17 cellular contexts compared by ENCODE assay signal in genomic region chr2:182393361-182393760, GRCh38. TPM values are rescaled to one million over a fixed set of nuclear protein-coding genes. Genes with fewer than 3 reads are reported as not detected.
DNase-seq lines count a peak whose midpoint lies in the region; ATAC-seq and TF ChIP-seq lines count a peak whose summit lies in the region.
"Had no signal": no experiment of that assay in that cellular context is flagged by ENCODE, and none has a peak within 500 bp of the region (broad histone marks: within the 10 kb centered on the region; RNA-seq: fewer than 3 reads in every experiment).

No MANE protein-coding gene starts in this region.

- H3K27me3 ChIP-seq in GM23248 (replicated peaks; ENCODE audit: insufficient read depth) = no peaks in the 10 kb centered on the region
- H3K27me3 ChIP-seq: BLaER1 had no signal

- peaks cover 12% of the 10 kb centered on the region for H3K36me3 Mint-ChIP-seq in brain
- no peaks in the 10 kb centered on the region for H3K36me3 Mint-ChIP-seq in activated naive CD8-positive, alpha-beta T cell treated with anti-CD3 and anti-CD28 coated beads, Interleukin-2, amount 50 U/mL, for 24 hours (ENCODE audit: low read depth)
- H3K36me3 Mint-ChIP-seq: CD14-positive monocyte; CD4-positive, alpha-beta memory T cell had no signal

- peak overlapping the region in 3 of 5 experiments; percentile 34 to 74 (median 54) for H3K27ac Mint-ChIP-seq in brain
- H3K27ac Mint-ChIP-seq in activated naive CD8-positive, alpha-beta T cell treated with anti-CD3 and anti-CD28 coated beads, Interleukin-2, amount 50 U/mL, for 24 hours = no peak overlapping the region
- H3K27ac Mint-ChIP-seq: CD14-positive monocyte; CD4-positive, alpha-beta memory T cell; GM23338 had no signal

- H3K36me3 ChIP-seq in GM23248 (ENCODE audit: low read depth) = no peaks in the 10 kb centered on the region
- H3K36me3 ChIP-seq: BLaER1 had no signal

- in situ Hi-C loops in GM23248 (cut with MboI) = no loop called here

- H3K27ac ChIP-seq in GM23248 = no peak overlapping the region
- H3K27ac ChIP-seq: BLaER1 had no signal

- H3K9me3 ChIP-seq in GM23248 (ENCODE audit: low read depth) = no peaks in the 10 kb centered on the region
- H3K9me3 ChIP-seq: BLaER1 had no signal

- no peaks in the 10 kb centered on the region for H3K4me1 ChIP-seq in GM23248 (ENCODE audit: insufficient read depth)
- H3K4me1 ChIP-seq: BLaER1 had no signal

- H3K9me2 ChIP-seq in GM23248 (ENCODE audit: insufficient read depth) = no peaks in the 10 kb centered on the region

- no peak for ATAC-seq in activated naive CD8-positive, alpha-beta T cell treated with anti-CD3 and anti-CD28 coated beads, Interleukin-2, amount 50 U/mL, for 24 hours
- ATAC-seq: GM23338 had no signal

- DNase-seq in GM23248 (no peak), fibroblast of peridontal ligament (ENCODE audit: extremely low read depth) (peak; percentile 75), AG08395 (ENCODE audit: low spot score) (no peak), NCI-H1417 (lab: John Stamatoyannopoulos, UW) (no peak)
- DNase-seq in activated naive CD8-positive, alpha-beta T cell treated with anti-CD3 and anti-CD28 coated beads, Interleukin-2, amount 50 U/mL, for 24 hours = no peak
- DNase-seq: CD4-positive, alpha-beta memory T cell; DMS153; DMS79; GDM1; HCEC 1CT had no signal

- H3K9ac ChIP-seq in GM23248 = no peak overlapping the region
- H3K9ac ChIP-seq: BLaER1 had no signal

- H3K9me3 Mint-ChIP-seq in brain = peaks cover 6 to 12% (median 6%) of the 10 kb centered on the region in 5 experiments
- H3K9me3 Mint-ChIP-seq in activated naive CD8-positive, alpha-beta T cell treated with anti-CD3 and anti-CD28 coated beads, Interleukin-2, amount 50 U/mL, for 24 hours = no peaks in the 10 kb centered on the region
- H3K9me3 Mint-ChIP-seq: GM23338 had no signal

- no peak for TF ChIP-seq CTCF in brain (conservative IDR thresholded peaks at IDR 0.05)

- no peak overlapping the region for H3K4me3 Mint-ChIP-seq in brain
- H3K4me3 Mint-ChIP-seq in activated naive CD8-positive, alpha-beta T cell treated with anti-CD3 and anti-CD28 coated beads, Interleukin-2, amount 50 U/mL, for 24 hours = no peak overlapping the region
- H3K4me3 Mint-ChIP-seq: CD14-positive monocyte; CD4-positive, alpha-beta memory T cell; GM23338 had no signal

- no peaks in the 10 kb centered on the region for H3K79me2 ChIP-seq in GM23248 (ENCODE audit: insufficient read depth)

- H3K4me2 ChIP-seq in GM23248 (ENCODE audit: unreplicated experiment) = no peak overlapping the region
- H3K4me2 ChIP-seq: BLaER1, GM23338 had no signal

- H3K4me1 Mint-ChIP-seq in brain = no peaks in the 10 kb centered on the region
- no peaks in the 10 kb centered on the region for H3K4me1 Mint-ChIP-seq in activated naive CD8-positive, alpha-beta T cell treated with anti-CD3 and anti-CD28 coated beads, Interleukin-2, amount 50 U/mL, for 24 hours
- H3K4me1 Mint-ChIP-seq: CD14-positive monocyte; CD4-positive, alpha-beta memory T cell had no signal

- H4K20me1 ChIP-seq in GM23248 (ENCODE audit: insufficient read depth) = no peaks in the 10 kb centered on the region
- H4K20me1 ChIP-seq: BLaER1 had no signal

- peak overlapping the region; percentile 53 for H2AFZ ChIP-seq in GM23248
- H2AFZ ChIP-seq: GM23338 had no signal

- peaks cover 3% of the 10 kb centered on the region for H3K27me3 Mint-ChIP-seq in brain
- H3K27me3 Mint-ChIP-seq in activated naive CD8-positive, alpha-beta T cell treated with anti-CD3 and anti-CD28 coated beads, Interleukin-2, amount 50 U/mL, for 24 hours = no peaks in the 10 kb centered on the region
- H3K27me3 Mint-ChIP-seq: CD4-positive, alpha-beta memory T cell had no signal

- no peak overlapping the region for H3K4me3 ChIP-seq in GM23248
- H3K4me3 ChIP-seq: BLaER1, GM23338 had no signal

- H3F3A ChIP-seq in GM23248 (ENCODE audit: insufficient read depth) = no peaks in the 10 kb centered on the region

RNA-seq across cellular contexts. Expression of gene PDE1A, which starts 33.5 kb away (rescaled TPM):
- 1.9 and 16.3 TPM in 2 replicates for total RNA-seq in GM23248 (2014; rRNA removed; shearing (Covaris generic))
- 0.93 and 1.0 TPM in 2 replicates for polyA plus RNA-seq in GM23248 (2016; fragmentation: Nextera tagmentation; extraction: Ambion mirVana)
- polyA plus RNA-seq in brain (ENCODE audit: insufficient read depth, low read depth, low replicate concordance) = 6.2 TPM
- total RNA-seq: A172; CD4-positive, alpha-beta memory T cell; Daoy; HT-29 had no signal
- polyA plus RNA-seq: CD14-positive monocyte; CD4-positive, alpha-beta memory T cell had no signal
